ENCODE assay signal across 1 cellular context in genomic region chr19:48826606-48827020, GRCh38.
TF ChIP-seq lines count a peak whose summit lies in the region.

No MANE protein-coding gene starts in this region.

TF ChIP-seq in H1, 55 proteins besides CTCF, POLR2A, EP300 and RAD21:
- TF ChIP-seq KDM4A (IDR thresholded peaks at IDR 0.05; ENCODE audit: low read depth, low read length, severe bottlenecking): no peak
- no peak for TF ChIP-seq ASH2L (IDR thresholded peaks at IDR 0.05; ENCODE audit: low read length)
- TF ChIP-seq RNF2 (IDR thresholded peaks at IDR 0.05; ENCODE audit: borderline replicate concordance, low read depth, low read length, missing control alignments, poor library complexity, severe bottlenecking): no peak
- TF ChIP-seq TAF7 (optimal IDR thresholded peaks at IDR 0.05; ENCODE audit: borderline replicate concordance, low read depth, low read length): no peak
- no peak for TF ChIP-seq USF2 (IDR thresholded peaks at IDR 0.05; ENCODE audit: low read length)
- no peak for TF ChIP-seq NANOG (IDR thresholded peaks at IDR 0.05; ENCODE audit: insufficient read depth, low read depth, low read length, poor library complexity, severe bottlenecking)
- TF ChIP-seq YY1 (IDR thresholded peaks at IDR 0.05; ENCODE audit: low read depth, low read length): 0 out of 2 replicates have a peak, but pooled peaks have one; percentile 53
- TF ChIP-seq KDM1A (IDR thresholded peaks at IDR 0.05; ENCODE audit: borderline replicate concordance, low read length): no peak
- no peak for TF ChIP-seq SP2 (IDR thresholded peaks at IDR 0.05; ENCODE audit: low read length)
- TF ChIP-seq NRF1 (IDR thresholded peaks at IDR 0.05; ENCODE audit: low read depth, low read length): no peak
- TF ChIP-seq CEBPB (IDR thresholded peaks at IDR 0.05; ENCODE audit: low read depth, low read length): peak; percentile 64; the same call in 1 of the 2 replicates
- TF ChIP-seq E2F6 (IDR thresholded peaks at IDR 0.05): no peak
- no peak for TF ChIP-seq FOSL1 (IDR thresholded peaks at IDR 0.05; ENCODE audit: insufficient read depth, low read depth, low read length)
